1 cellular context compared by ENCODE assay signal in the genomic region with DNA sequence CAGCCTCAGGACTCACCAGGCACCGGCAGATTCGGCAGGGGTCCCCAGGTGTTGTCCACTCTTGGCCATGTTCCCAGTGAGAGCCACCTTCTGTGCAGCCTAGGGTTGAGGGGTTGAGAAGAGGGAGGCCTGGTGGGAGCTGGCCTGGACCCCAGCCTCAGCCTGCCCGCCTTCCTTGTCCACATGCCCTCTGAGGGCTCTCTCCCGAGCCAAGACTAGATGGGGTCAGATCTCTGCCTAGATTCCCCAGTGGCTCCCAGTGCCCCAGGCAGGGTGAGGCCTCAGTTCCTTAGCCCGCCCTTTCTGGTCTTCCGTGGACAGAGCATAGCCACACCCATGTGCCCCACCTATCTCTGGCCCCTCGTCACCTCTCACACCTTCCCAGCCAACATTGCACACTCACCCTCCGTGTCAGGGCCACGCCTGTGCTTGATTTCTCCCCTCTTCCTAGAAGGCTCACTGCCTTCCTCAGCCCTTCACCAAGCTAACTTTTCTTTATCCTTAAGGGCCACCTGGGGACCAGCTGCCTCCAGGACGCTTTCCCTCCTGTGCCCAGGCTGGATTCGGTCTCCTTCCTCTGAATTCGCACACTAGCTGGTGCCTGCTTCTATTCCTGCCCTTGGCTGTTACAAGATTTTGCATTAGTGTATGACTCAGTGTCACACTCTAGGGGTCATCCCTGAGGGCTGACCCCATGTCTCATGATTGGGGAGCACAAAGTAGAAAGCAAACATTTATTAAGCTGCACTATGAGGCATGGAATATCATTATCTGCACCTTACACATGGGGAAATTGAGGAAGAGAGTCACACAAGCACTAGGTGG.
TF ChIP-seq lines count a peak whose summit lies in the region.

No MANE protein-coding gene starts in this region.

TF ChIP-seq in K562, 482 proteins besides CTCF, POLR2A, EP300 and RAD21 (continued from another document and continues in another):
- TF ChIP-seq, protein P1, sequence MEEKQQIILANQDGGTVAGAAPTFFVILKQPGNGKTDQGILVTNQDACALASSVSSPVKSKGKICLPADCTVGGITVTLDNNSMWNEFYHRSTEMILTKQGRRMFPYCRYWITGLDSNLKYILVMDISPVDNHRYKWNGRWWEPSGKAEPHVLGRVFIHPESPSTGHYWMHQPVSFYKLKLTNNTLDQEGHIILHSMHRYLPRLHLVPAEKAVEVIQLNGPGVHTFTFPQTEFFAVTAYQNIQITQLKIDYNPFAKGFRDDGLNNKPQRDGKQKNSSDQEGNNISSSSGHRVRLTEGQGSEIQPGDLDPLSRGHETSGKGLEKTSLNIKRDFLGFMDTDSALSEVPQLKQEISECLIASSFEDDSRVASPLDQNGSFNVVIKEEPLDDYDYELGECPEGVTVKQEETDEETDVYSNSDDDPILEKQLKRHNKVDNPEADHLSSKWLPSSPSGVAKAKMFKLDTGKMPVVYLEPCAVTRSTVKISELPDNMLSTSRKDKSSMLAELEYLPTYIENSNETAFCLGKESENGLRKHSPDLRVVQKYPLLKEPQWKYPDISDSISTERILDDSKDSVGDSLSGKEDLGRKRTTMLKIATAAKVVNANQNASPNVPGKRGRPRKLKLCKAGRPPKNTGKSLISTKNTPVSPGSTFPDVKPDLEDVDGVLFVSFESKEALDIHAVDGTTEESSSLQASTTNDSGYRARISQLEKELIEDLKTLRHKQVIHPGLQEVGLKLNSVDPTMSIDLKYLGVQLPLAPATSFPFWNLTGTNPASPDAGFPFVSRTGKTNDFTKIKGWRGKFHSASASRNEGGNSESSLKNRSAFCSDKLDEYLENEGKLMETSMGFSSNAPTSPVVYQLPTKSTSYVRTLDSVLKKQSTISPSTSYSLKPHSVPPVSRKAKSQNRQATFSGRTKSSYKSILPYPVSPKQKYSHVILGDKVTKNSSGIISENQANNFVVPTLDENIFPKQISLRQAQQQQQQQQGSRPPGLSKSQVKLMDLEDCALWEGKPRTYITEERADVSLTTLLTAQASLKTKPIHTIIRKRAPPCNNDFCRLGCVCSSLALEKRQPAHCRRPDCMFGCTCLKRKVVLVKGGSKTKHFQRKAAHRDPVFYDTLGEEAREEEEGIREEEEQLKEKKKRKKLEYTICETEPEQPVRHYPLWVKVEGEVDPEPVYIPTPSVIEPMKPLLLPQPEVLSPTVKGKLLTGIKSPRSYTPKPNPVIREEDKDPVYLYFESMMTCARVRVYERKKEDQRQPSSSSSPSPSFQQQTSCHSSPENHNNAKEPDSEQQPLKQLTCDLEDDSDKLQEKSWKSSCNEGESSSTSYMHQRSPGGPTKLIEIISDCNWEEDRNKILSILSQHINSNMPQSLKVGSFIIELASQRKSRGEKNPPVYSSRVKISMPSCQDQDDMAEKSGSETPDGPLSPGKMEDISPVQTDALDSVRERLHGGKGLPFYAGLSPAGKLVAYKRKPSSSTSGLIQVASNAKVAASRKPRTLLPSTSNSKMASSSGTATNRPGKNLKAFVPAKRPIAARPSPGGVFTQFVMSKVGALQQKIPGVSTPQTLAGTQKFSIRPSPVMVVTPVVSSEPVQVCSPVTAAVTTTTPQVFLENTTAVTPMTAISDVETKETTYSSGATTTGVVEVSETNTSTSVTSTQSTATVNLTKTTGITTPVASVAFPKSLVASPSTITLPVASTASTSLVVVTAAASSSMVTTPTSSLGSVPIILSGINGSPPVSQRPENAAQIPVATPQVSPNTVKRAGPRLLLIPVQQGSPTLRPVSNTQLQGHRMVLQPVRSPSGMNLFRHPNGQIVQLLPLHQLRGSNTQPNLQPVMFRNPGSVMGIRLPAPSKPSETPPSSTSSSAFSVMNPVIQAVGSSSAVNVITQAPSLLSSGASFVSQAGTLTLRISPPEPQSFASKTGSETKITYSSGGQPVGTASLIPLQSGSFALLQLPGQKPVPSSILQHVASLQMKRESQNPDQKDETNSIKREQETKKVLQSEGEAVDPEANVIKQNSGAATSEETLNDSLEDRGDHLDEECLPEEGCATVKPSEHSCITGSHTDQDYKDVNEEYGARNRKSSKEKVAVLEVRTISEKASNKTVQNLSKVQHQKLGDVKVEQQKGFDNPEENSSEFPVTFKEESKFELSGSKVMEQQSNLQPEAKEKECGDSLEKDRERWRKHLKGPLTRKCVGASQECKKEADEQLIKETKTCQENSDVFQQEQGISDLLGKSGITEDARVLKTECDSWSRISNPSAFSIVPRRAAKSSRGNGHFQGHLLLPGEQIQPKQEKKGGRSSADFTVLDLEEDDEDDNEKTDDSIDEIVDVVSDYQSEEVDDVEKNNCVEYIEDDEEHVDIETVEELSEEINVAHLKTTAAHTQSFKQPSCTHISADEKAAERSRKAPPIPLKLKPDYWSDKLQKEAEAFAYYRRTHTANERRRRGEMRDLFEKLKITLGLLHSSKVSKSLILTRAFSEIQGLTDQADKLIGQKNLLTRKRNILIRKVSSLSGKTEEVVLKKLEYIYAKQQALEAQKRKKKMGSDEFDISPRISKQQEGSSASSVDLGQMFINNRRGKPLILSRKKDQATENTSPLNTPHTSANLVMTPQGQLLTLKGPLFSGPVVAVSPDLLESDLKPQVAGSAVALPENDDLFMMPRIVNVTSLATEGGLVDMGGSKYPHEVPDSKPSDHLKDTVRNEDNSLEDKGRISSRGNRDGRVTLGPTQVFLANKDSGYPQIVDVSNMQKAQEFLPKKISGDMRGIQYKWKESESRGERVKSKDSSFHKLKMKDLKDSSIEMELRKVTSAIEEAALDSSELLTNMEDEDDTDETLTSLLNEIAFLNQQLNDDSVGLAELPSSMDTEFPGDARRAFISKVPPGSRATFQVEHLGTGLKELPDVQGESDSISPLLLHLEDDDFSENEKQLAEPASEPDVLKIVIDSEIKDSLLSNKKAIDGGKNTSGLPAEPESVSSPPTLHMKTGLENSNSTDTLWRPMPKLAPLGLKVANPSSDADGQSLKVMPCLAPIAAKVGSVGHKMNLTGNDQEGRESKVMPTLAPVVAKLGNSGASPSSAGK (IDR thresholded peaks at IDR 0.05) = peak; percentile 73
- TF ChIP-seq BMI1 (IDR thresholded peaks at IDR 0.05; ENCODE audit: low read length) (no peak), L3MBTL2 (IDR thresholded peaks at IDR 0.05) (peak; percentile 71), ZNF778 (CRISPR knock-in tag; IDR thresholded peaks at IDR 0.05) (no peak), CEBPB (tag; IDR thresholded peaks at IDR 0.05) (no peak), CREB1 (IDR thresholded peaks at IDR 0.05) (no peak), CREB1 (CRISPR knock-in tag; IDR thresholded peaks at IDR 0.05) (no peak), MED1 (CRISPR knock-in tag; IDR thresholded peaks at IDR 0.05; ENCODE audit: borderline replicate concordance) (no peak), ZNF561 (CRISPR knock-in tag; conservative IDR thresholded peaks at IDR 0.05) (no peak), ZNF311 (CRISPR knock-in tag; IDR thresholded peaks at IDR 0.05) (no peak), HIVEP1 (CRISPR knock-in tag; IDR thresholded peaks at IDR 0.05) (no peak), RCOR1 (IDR thresholded peaks at IDR 0.05; ENCODE audit: borderline replicate concordance in 1 of 2, low read depth in 2 of 2, low read length in 2 of 2) (peak in 1 of 2 experiments; percentile 38; a peak in 1 of 4 replicates), MBD1 (CRISPR knock-in tag; IDR thresholded peaks at IDR 0.05) (no peak), POLR2G (IDR thresholded peaks at IDR 0.05; ENCODE audit: low read depth, low read length) (no peak), CAMTA2 (CRISPR knock-in tag; conservative IDR thresholded peaks at IDR 0.05) (no peak), DNMT1 (IDR thresholded peaks at IDR 0.05) (no peak), ZBTB12 (CRISPR knock-in tag; IDR thresholded peaks at IDR 0.05) (no peak), HDAC6 (IDR thresholded peaks at IDR 0.05; ENCODE audit: low read depth, low read length) (no peak), EGR1 (conservative IDR thresholded peaks at IDR 0.05) (no peak), AFF1 (IDR thresholded peaks at IDR 0.05; ENCODE audit: low read depth in 1 of 2, partially characterized antibody in 2 of 2) (no peak), HNRNPLL (IDR thresholded peaks at IDR 0.05; ENCODE audit: low read depth, low read length, poor library complexity, severe bottlenecking) (no peak), FOSL1 (tag; conservative IDR thresholded peaks at IDR 0.05) (peak; percentile 94), RBBP5 (IDR thresholded peaks at IDR 0.05; ENCODE audit: borderline replicate concordance, insufficient read depth, low read length, poor library complexity, severe bottlenecking) (no peak), ZNF232 (CRISPR knock-in tag; IDR thresholded peaks at IDR 0.05) (no peak), CBX8 (IDR thresholded peaks at IDR 0.05; ENCODE audit: borderline replicate concordance, extremely low read depth, low read depth, low read length, poor library complexity, severe bottlenecking) (no peak), TOE1 (IDR thresholded peaks at IDR 0.05; ENCODE audit: borderline replicate concordance) (peak; percentile 83; the same call in 1 of the 2 replicates), TOE1 (CRISPR knock-in tag; IDR thresholded peaks at IDR 0.05; ENCODE audit: borderline replicate concordance, low read depth) (no peak)
- TF ChIP-seq, protein P2, sequence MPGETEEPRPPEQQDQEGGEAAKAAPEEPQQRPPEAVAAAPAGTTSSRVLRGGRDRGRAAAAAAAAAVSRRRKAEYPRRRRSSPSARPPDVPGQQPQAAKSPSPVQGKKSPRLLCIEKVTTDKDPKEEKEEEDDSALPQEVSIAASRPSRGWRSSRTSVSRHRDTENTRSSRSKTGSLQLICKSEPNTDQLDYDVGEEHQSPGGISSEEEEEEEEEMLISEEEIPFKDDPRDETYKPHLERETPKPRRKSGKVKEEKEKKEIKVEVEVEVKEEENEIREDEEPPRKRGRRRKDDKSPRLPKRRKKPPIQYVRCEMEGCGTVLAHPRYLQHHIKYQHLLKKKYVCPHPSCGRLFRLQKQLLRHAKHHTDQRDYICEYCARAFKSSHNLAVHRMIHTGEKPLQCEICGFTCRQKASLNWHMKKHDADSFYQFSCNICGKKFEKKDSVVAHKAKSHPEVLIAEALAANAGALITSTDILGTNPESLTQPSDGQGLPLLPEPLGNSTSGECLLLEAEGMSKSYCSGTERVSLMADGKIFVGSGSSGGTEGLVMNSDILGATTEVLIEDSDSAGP (CRISPR knock-in tag; IDR thresholded peaks at IDR 0.05) = no peak
- TF ChIP-seq, protein P3, sequence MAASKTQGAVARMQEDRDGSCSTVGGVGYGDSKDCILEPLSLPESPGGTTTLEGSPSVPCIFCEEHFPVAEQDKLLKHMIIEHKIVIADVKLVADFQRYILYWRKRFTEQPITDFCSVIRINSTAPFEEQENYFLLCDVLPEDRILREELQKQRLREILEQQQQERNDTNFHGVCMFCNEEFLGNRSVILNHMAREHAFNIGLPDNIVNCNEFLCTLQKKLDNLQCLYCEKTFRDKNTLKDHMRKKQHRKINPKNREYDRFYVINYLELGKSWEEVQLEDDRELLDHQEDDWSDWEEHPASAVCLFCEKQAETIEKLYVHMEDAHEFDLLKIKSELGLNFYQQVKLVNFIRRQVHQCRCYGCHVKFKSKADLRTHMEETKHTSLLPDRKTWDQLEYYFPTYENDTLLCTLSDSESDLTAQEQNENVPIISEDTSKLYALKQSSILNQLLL (CRISPR knock-in tag; IDR thresholded peaks at IDR 0.05; ENCODE audit: borderline replicate concordance) = no peak
